9 cellular contexts compared by ENCODE assay signal in genomic region chr17:68383443-68384321, GRCh38.
DNase-seq lines count a peak whose midpoint lies in the region; ATAC-seq lines count a peak whose summit lies in the region.
"Had no signal": no experiment of that assay in that cellular context is flagged by ENCODE, and none has a peak within 500 bp of the region (broad histone marks: within the 10 kb centered on the region; RNA-seq: fewer than 3 reads in every experiment).

No MANE protein-coding gene starts in this region.

- peak; percentile 4 for DNase-seq in activated T-cell treated with anti-CD3 and anti-CD28 coated beads for 4 hours
- no peak for DNase-seq in activated T-cell treated with anti-CD3 and anti-CD28 coated beads, Interleukin-2, amount 50 U/mL, for 1 hour
- DNase-seq in activated naive CD4-positive, alpha-beta T cell treated with anti-CD3 and anti-CD28 coated beads, Interleukin-2, amount 10 ng/mL, durations not matched to agents 7 days and 5 days, result peak; percentile 63
- peak; percentile 30 to 43 (median 36) for DNase-seq in immature natural killer cell
- DNase-seq in COR-L47 (lab: John Stamatoyannopoulos, UW), result no peak

- H3K36me3 ChIP-seq in subcutaneous abdominal adipose tissue (ENCODE audit: control insufficient read depth in 5 of 5, insufficient read depth in 5 of 5, low read length in 5 of 5), result no peaks in the 10 kb centered on the region

- no peaks in the 10 kb centered on the region for H3K9me3 Mint-ChIP-seq in activated naive CD4-positive, alpha-beta T cell treated with anti-CD3 and anti-CD28 coated beads, Interleukin-2, amount 10 ng/mL, durations not matched to agents 7 days and 5 days
- no peaks in the 10 kb centered on the region for H3K9me3 Mint-ChIP-seq in immature natural killer cell

- no peaks in the 10 kb centered on the region for H3K36me3 Mint-ChIP-seq in activated naive CD4-positive, alpha-beta T cell treated with anti-CD3 and anti-CD28 coated beads, Interleukin-2, amount 10 ng/mL, durations not matched to agents 7 days and 5 days
- H3K36me3 Mint-ChIP-seq in immature natural killer cell, result peaks cover 12 to 19% (median 18%) of the 10 kb centered on the region in 3 donors

- no peak overlapping the region for H3K9ac ChIP-seq in subcutaneous abdominal adipose tissue (ENCODE audit: low read length in 5 of 5)
- H3K9ac ChIP-seq: parathyroid adenoma had no signal

- no peaks in the 10 kb centered on the region for H3K27me3 ChIP-seq in subcutaneous abdominal adipose tissue (ENCODE audit: control insufficient read depth in 5 of 5, insufficient read depth in 4 of 5, low read length in 5 of 5)

- no peak for ATAC-seq in HG03457 (IDR thresholded peaks at IDR 0.05; ENCODE audit: unreplicated experiment)
- ATAC-seq in HG03135 (IDR thresholded peaks at IDR 0.05; ENCODE audit: unreplicated experiment), result no peak

- no peaks in the 10 kb centered on the region for H3K9me3 ChIP-seq in subcutaneous abdominal adipose tissue (ENCODE audit: control insufficient read depth in 5 of 5, low read length in 5 of 5)

- peaks cover 34% of the 10 kb centered on the region for H3K4me1 Mint-ChIP-seq in activated naive CD4-positive, alpha-beta T cell treated with anti-CD3 and anti-CD28 coated beads, Interleukin-2, amount 10 ng/mL, durations not matched to agents 7 days and 5 days
- peaks cover 20 to 37% of the 10 kb centered on the region in 2 donors for H3K4me1 Mint-ChIP-seq in immature natural killer cell

- H3K4me1 ChIP-seq in subcutaneous abdominal adipose tissue (ENCODE audit: control insufficient read depth in 5 of 5, insufficient read depth in 5 of 5, low read length in 5 of 5), result peaks cover 11 to 69% (median 54%) of the 10 kb centered on the region in 5 donors
- H3K4me1 ChIP-seq: parathyroid adenoma had no signal

- H3K27ac Mint-ChIP-seq in activated naive CD4-positive, alpha-beta T cell treated with anti-CD3 and anti-CD28 coated beads, Interleukin-2, amount 10 ng/mL, durations not matched to agents 7 days and 5 days, result peak overlapping the region; percentile 46
- H3K27ac Mint-ChIP-seq in immature natural killer cell, result peak overlapping the region; percentile 56 to 79 (median 74)

- CTCF ChIA-PET in activated naive CD4-positive, alpha-beta T cell treated with anti-CD3 and anti-CD28 coated beads, Interleukin-2, amount 10 ng/mL, durations not matched to agents 7 days and 5 days (lab: Charles Lee), result interaction anchor here (1.0 to 1.9 kb wide), 3 partner anchors 15 to 120 kb away, joined by 4 to 13 read pairs (median 5); no protein-coding TSS in a partner anchor

- H3K4me3 Mint-ChIP-seq in activated naive CD4-positive, alpha-beta T cell treated with anti-CD3 and anti-CD28 coated beads, Interleukin-2, amount 10 ng/mL, durations not matched to agents 7 days and 5 days, result peak overlapping the region; percentile 17
- H3K4me3 Mint-ChIP-seq in immature natural killer cell, result peak overlapping the region; percentile 59 to 77 (median 75)

- peak overlapping the region in 2 of 5 donors; percentile 13 to 53 for H3K4me3 ChIP-seq in subcutaneous abdominal adipose tissue (ENCODE audit: low read depth in 1 of 5, low read length in 5 of 5)

- H3K27ac ChIP-seq in subcutaneous abdominal adipose tissue (ENCODE audit: low read depth, low read length), result peak overlapping the region; percentile 12
- H3K27ac ChIP-seq: parathyroid adenoma had no signal

- peaks cover 4% of the 10 kb centered on the region for H3K27me3 Mint-ChIP-seq in activated naive CD4-positive, alpha-beta T cell treated with anti-CD3 and anti-CD28 coated beads, Interleukin-2, amount 10 ng/mL, durations not matched to agents 7 days and 5 days
- H3K27me3 Mint-ChIP-seq in immature natural killer cell (ENCODE audit: low read depth in 3 of 3), result peaks cover 0 to 4% (median 0%) of the 10 kb centered on the region in 3 donors

Comparison
In these comparisons a context has a peak if more than half of its experiments do, and no peak if none do; other contexts are left out.
1. DNase-seq: peak in activated T-cell treated with anti-CD3 and anti-CD28 coated beads for 4 hours (single experiment), activated naive CD4-positive, alpha-beta T cell treated with anti-CD3 and anti-CD28 coated beads, Interleukin-2, amount 10 ng/mL, durations not matched to agents 7 days and 5 days (single experiment) and immature natural killer cell (3 of 3); none in activated T-cell treated with anti-CD3 and anti-CD28 coated beads, Interleukin-2, amount 50 U/mL, for 1 hour (single experiment) and COR-L47 (single experiment).